Comparison of ENCODE assay signal across 15 cellular contexts in the genomic region with DNA sequence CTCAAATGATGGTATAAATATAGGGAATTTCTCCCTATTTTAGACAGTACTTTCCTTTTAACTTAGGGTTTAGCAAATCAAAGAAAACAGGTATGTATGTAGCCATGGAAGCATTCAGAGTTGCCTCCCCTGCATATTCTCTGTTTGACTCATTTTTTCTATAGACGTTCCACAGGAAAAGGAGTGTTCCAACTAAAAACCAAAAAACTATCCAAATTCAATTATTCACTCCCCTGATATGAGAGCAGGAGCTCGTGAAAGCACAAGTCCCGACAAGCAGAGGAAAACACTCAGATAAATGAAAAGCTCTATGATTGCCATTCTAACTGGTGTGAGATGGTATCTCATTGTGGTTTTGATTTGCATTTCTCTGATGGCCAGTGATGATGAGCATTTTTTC.
DNase-seq lines count a peak whose midpoint lies in the region; ATAC-seq, FAIRE-seq and TF ChIP-seq lines count a peak whose summit lies in the region.
"Had no signal": no experiment of that assay in that cellular context is flagged by ENCODE, and none has a peak within 500 bp of the region (broad histone marks: within the 10 kb centered on the region; RNA-seq: fewer than 3 reads in every experiment).

No MANE protein-coding gene starts in this region.

- no peak overlapping the region for H3K4me2 ChIP-seq in smooth muscle cell
- H3K4me2 ChIP-seq: BLaER1 had no signal

- H3K27me3 Mint-ChIP-seq in HFFc6 (ENCODE audit: insufficient read depth), result no peaks in the 10 kb centered on the region
- peaks cover 33% of the 10 kb centered on the region for H3K27me3 Mint-ChIP-seq in activated CD8-positive, alpha-beta T cell treated with anti-CD3 and anti-CD28 coated beads, Interleukin-2, amount 10 ng/mL, durations not matched to agents 7 days and 5 days (ENCODE audit: low read depth)

- intact Hi-C loops in pancreas (cut with DNase I), result no loop called here

- no peaks in the 10 kb centered on the region for H3F3A ChIP-seq in smooth muscle cell (ENCODE audit: low read depth)

- H3K4me1 Mint-ChIP-seq in HFFc6 (ENCODE audit: low read depth), result peaks cover 18% of the 10 kb centered on the region
- no peaks in the 10 kb centered on the region for H3K4me1 Mint-ChIP-seq in activated CD8-positive, alpha-beta T cell treated with anti-CD3 and anti-CD28 coated beads, Interleukin-2, amount 10 ng/mL, durations not matched to agents 7 days and 5 days (ENCODE audit: low read depth)

- H3K27ac Mint-ChIP-seq in HFFc6, result peak overlapping the region; percentile 64
- no peak overlapping the region for H3K27ac Mint-ChIP-seq in activated CD8-positive, alpha-beta T cell treated with anti-CD3 and anti-CD28 coated beads, Interleukin-2, amount 10 ng/mL, durations not matched to agents 7 days and 5 days

- H3K36me3 Mint-ChIP-seq in HFFc6 (ENCODE audit: low read depth), result peaks cover 16% of the 10 kb centered on the region
- H3K36me3 Mint-ChIP-seq in activated CD8-positive, alpha-beta T cell treated with anti-CD3 and anti-CD28 coated beads, Interleukin-2, amount 10 ng/mL, durations not matched to agents 7 days and 5 days (ENCODE audit: low read depth), result no peaks in the 10 kb centered on the region

- TF ChIP-seq CTCF in HFFc6 (IDR thresholded peaks at IDR 0.05) (no peak), RWPE2 (IDR thresholded peaks at IDR 0.05; ENCODE audit: poor library complexity, severe bottlenecking) (no peak), cardiac fibroblast (IDR thresholded peaks at IDR 0.05; ENCODE audit: low read depth, low read length) (no peak), smooth muscle cell (IDR thresholded peaks at IDR 0.05; ENCODE audit: borderline replicate concordance, insufficient read depth, poor library complexity, severe bottlenecking) (no peak), pancreas (IDR thresholded peaks at IDR 0.05) (no peak)

- DNase-seq in HFFc6, result peak; percentile 1
- peak; percentile 74 for DNase-seq in RWPE2 (ENCODE audit: low spot score)
- peak; percentile 53 to 72 for DNase-seq in cardiac fibroblast (ENCODE audit: low read depth in 2 of 2)
- DNase-seq in smooth muscle cell (lab: John Stamatoyannopoulos, UW; ENCODE audit: unreplicated experiment), result no peak
- DNase-seq in pancreas, result no peak
- no peak for DNase-seq in activated CD8-positive, alpha-beta T cell treated with anti-CD3 and anti-CD28 coated beads, Interleukin-2, amount 10 ng/mL, durations not matched to agents 7 days and 5 days
- DNase-seq: NCI-H1105, NCI-H187 treated with DMSO at 0.1 percent for 48 hours, NCI-H2171 treated with DMSO at 0.1 percent for 48 hours, NCI-H510A, SJCRH30 had no signal

- no peak overlapping the region for H2AFZ ChIP-seq in smooth muscle cell (ENCODE audit: low read depth)

- ATAC-seq in RWPE2 (ENCODE audit: low read depth) (peak; percentile 99), GM18517 (IDR thresholded peaks at IDR 0.05; ENCODE audit: unreplicated experiment) (no peak), pancreas (no peak)
- no peak for ATAC-seq in activated CD8-positive, alpha-beta T cell treated with anti-CD3 and anti-CD28 coated beads, Interleukin-2, amount 10 ng/mL, durations not matched to agents 7 days and 5 days
- ATAC-seq: HCT116, K562 had no signal

- peak overlapping the region; percentile 95 for H3K27ac ChIP-seq in RWPE2 (ENCODE audit: poor library complexity, severe bottlenecking)
- H3K27ac ChIP-seq in smooth muscle cell (ENCODE audit: low read depth), result peak overlapping the region; percentile 44
- no peak overlapping the region for H3K27ac ChIP-seq in pancreas
- H3K27ac ChIP-seq: BLaER1, SJCRH30 had no signal

- POLR2A ChIA-PET in activated CD8-positive, alpha-beta T cell treated with anti-CD3 and anti-CD28 coated beads, Interleukin-2, amount 10 ng/mL, durations not matched to agents 7 days and 5 days (lab: Charles Lee), result no interaction called here

- no peaks in the 10 kb centered on the region for H3K79me2 ChIP-seq in smooth muscle cell (ENCODE audit: low read depth)

- FAIRE-seq in pancreas (lab: Jason Lieb, UNC), result no peak
- FAIRE-seq: K562 had no signal

- H3K27me3 ChIP-seq in RWPE2 (ENCODE audit: insufficient read depth, poor library complexity, severe bottlenecking) (no peaks in the 10 kb centered on the region), smooth muscle cell (ENCODE audit: low read depth) (no peaks in the 10 kb centered on the region), pancreas (no peaks in the 10 kb centered on the region)
- H3K27me3 ChIP-seq: BLaER1, SJCRH30 had no signal

- H3K36me3 ChIP-seq in RWPE2 (ENCODE audit: low read depth) (no peaks in the 10 kb centered on the region), smooth muscle cell (ENCODE audit: low read depth) (no peaks in the 10 kb centered on the region), pancreas (no peaks in the 10 kb centered on the region)
- H3K36me3 ChIP-seq: BLaER1, SJCRH30 had no signal

- H3K9me3 Mint-ChIP-seq in HFFc6, result peaks cover 10% of the 10 kb centered on the region; the same call in 1 of the 2 replicates
- H3K9me3 Mint-ChIP-seq in activated CD8-positive, alpha-beta T cell treated with anti-CD3 and anti-CD28 coated beads, Interleukin-2, amount 10 ng/mL, durations not matched to agents 7 days and 5 days (ENCODE audit: insufficient read depth), result no peaks in the 10 kb centered on the region

- H3K4me3 Mint-ChIP-seq in HFFc6, result peak overlapping the region; percentile 63
- H3K4me3 Mint-ChIP-seq in activated CD8-positive, alpha-beta T cell treated with anti-CD3 and anti-CD28 coated beads, Interleukin-2, amount 10 ng/mL, durations not matched to agents 7 days and 5 days, result no peak overlapping the region

- H3K9ac ChIP-seq in smooth muscle cell (ENCODE audit: low read depth), result no peak overlapping the region
- H3K9ac ChIP-seq: BLaER1 had no signal

- no peaks in the 10 kb centered on the region for H4K20me1 ChIP-seq in smooth muscle cell (ENCODE audit: low read depth)
- H4K20me1 ChIP-seq: BLaER1 had no signal

- CTCF ChIA-PET in activated CD8-positive, alpha-beta T cell treated with anti-CD3 and anti-CD28 coated beads, Interleukin-2, amount 10 ng/mL, durations not matched to agents 7 days and 5 days (lab: Charles Lee), result no interaction called here

- WGBS in smooth muscle cell (ENCODE audit: low lambda C conversion rate), result 63% methylated on average over 3 of the region's 3 CpGs
- 69 to 80% methylated on average over 3 of the region's 3 CpGs for WGBS in pancreas, 2 donors

- H3K4me3 ChIP-seq in RWPE2 (ENCODE audit: severe bottlenecking), result no peak overlapping the region
- H3K4me3 ChIP-seq in cardiac fibroblast (replicated peaks in 1 of 2; ENCODE audit: low read depth in 2 of 2, low read length in 2 of 2), result no peak overlapping the region
- no peak overlapping the region for H3K4me3 ChIP-seq in smooth muscle cell
- H3K4me3 ChIP-seq in pancreas, result no peak overlapping the region
- H3K4me3 ChIP-seq: BLaER1, K562, SJCRH30 had no signal

- peaks cover 4% of the 10 kb centered on the region for H3K9me3 ChIP-seq in RWPE2 (ENCODE audit: severe bottlenecking)
- H3K9me3 ChIP-seq in smooth muscle cell (replicated peaks; ENCODE audit: low read depth), result no peaks in the 10 kb centered on the region
- H3K9me3 ChIP-seq in pancreas, result no peaks in the 10 kb centered on the region
- H3K9me3 ChIP-seq: BLaER1 had no signal

- H3K4me1 ChIP-seq in RWPE2 (ENCODE audit: insufficient read depth, poor library complexity, severe bottlenecking), result peaks cover 18% of the 10 kb centered on the region
- H3K4me1 ChIP-seq in smooth muscle cell (ENCODE audit: low read depth), result no peaks in the 10 kb centered on the region
- H3K4me1 ChIP-seq in pancreas, result no peaks in the 10 kb centered on the region
- H3K4me1 ChIP-seq: SJCRH30 had no signal

Comparison
In these comparisons a context has a peak if more than half of its experiments do, and no peak if none do; other contexts are left out.
1. DNase-seq: peak in HFFc6 (single experiment), RWPE2 (single experiment) and cardiac fibroblast (2 of 2); none in smooth muscle cell (single experiment), pancreas (0 of 6) and activated CD8-positive, alpha-beta T cell treated with anti-CD3 and anti-CD28 coated beads, Interleukin-2, amount 10 ng/mL, durations not matched to agents 7 days and 5 days (single experiment).
2. H3K27ac ChIP-seq: peak in RWPE2 (single experiment) and smooth muscle cell (single experiment); none in pancreas (0 of 4).